In the genomic region with DNA sequence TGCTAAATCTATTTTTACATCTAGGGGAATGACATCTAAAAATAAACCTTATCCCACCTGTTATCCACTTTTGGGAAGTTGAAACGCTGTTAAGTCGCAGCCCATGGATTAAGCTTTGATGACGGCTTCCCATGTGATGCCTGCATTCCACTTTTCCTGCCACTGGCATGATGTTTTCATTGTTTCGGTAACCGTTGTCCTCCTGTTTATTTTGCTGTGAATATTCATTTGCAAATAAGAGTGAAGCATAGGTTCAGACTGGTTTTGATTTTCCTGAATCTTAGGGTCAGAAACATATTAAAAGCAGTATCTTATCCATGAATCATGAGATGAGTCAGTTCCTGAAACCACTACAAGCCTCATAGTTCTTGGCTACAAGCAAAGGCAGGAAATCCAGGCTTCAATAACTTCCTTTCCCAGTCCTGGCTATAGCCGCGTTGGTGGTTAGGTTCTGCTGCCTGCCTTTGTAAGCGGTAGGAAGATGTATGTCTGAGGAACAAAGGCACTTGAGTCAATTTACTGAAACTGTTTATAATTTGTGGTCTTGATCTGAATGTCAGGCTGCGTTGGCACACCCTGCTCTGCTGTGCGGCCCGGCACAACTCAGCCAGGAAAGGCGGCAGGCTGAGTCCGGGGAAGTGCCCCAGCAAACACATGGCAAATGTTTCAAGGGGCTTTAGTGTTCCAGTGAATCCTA, we compare ENCODE assay signal across 8 cellular contexts. TPM values are rescaled to one million over a fixed set of nuclear protein-coding genes. Genes with fewer than 3 reads are reported as not detected.
DNase-seq lines count a peak whose midpoint lies in the region; ATAC-seq and TF ChIP-seq lines count a peak whose summit lies in the region.

No MANE protein-coding gene starts in this region.

- POLR2A ChIA-PET in activated CD8-positive, alpha-beta T cell treated with anti-CD3 and anti-CD28 coated beads for 36 hours (lab: Charles Lee), result interaction anchor here (0.8 kb wide), 1 partner anchor 235 kb away, joined by 4 read pairs; no protein-coding TSS in a partner anchor
- POLR2A ChIA-PET in activated CD8-positive, alpha-beta T cell treated with anti-CD3 and anti-CD28 coated beads, Interleukin-2, amount 10 ng/mL, durations not matched to agents 7 days and 5 days (lab: Charles Lee), result no interaction called here

- H3K27me3 Mint-ChIP-seq in activated CD8-positive, alpha-beta T cell treated with anti-CD3 and anti-CD28 coated beads for 36 hours, result peaks cover 67% of the 10 kb centered on the region
- H3K27me3 Mint-ChIP-seq in activated CD8-positive, alpha-beta T cell treated with anti-CD3 and anti-CD28 coated beads, Interleukin-2, amount 10 ng/mL, durations not matched to agents 7 days and 5 days (ENCODE audit: low read depth), result peaks cover 73% of the 10 kb centered on the region

- 31 to 35% methylated on average over 13 of the region's 13 CpGs for WGBS in testis, 2 donors

- CTCF ChIA-PET in activated CD8-positive, alpha-beta T cell treated with anti-CD3 and anti-CD28 coated beads for 36 hours (lab: Charles Lee), result no interaction called here
- CTCF ChIA-PET in activated CD8-positive, alpha-beta T cell treated with anti-CD3 and anti-CD28 coated beads, Interleukin-2, amount 10 ng/mL, durations not matched to agents 7 days and 5 days (lab: Charles Lee), result interaction anchor here (0.9 kb wide), 2 partner anchors 283 to 363 kb away, joined by 3 read pairs; no protein-coding TSS in a partner anchor

- ATAC-seq in activated CD8-positive, alpha-beta T cell treated with anti-CD3 and anti-CD28 coated beads for 36 hours, result peak; percentile 55
- ATAC-seq in activated CD8-positive, alpha-beta T cell treated with anti-CD3 and anti-CD28 coated beads, Interleukin-2, amount 10 ng/mL, durations not matched to agents 7 days and 5 days, result no peak
- ATAC-seq in left lobe of liver, result peak; percentile 48
- ATAC-seq in HG03520 (IDR thresholded peaks at IDR 0.05; ENCODE audit: unreplicated experiment), result no peak
- no peak for ATAC-seq in activated CD4-positive, CD25-positive, alpha-beta regulatory T cell treated with anti-CD3 and anti-CD28 coated beads, Interleukin-2, amount 50 U/mL, for 24 hours

- no peak overlapping the region for H3K4me3 Mint-ChIP-seq in activated CD8-positive, alpha-beta T cell treated with anti-CD3 and anti-CD28 coated beads for 36 hours
- no peak overlapping the region for H3K4me3 Mint-ChIP-seq in activated CD8-positive, alpha-beta T cell treated with anti-CD3 and anti-CD28 coated beads, Interleukin-2, amount 10 ng/mL, durations not matched to agents 7 days and 5 days

- no peaks in the 10 kb centered on the region for H3K27me3 ChIP-seq in testis

- no peaks in the 10 kb centered on the region for H3K9me3 ChIP-seq in testis

- peak overlapping the region in 1 of 2 donors; percentile 63 for H3K27ac ChIP-seq in testis

- TF ChIP-seq POLR2A in testis (IDR thresholded peaks at IDR 0.05), result no peak

- H3K9me3 Mint-ChIP-seq in activated CD8-positive, alpha-beta T cell treated with anti-CD3 and anti-CD28 coated beads for 36 hours, result no peaks in the 10 kb centered on the region
- H3K9me3 Mint-ChIP-seq in activated CD8-positive, alpha-beta T cell treated with anti-CD3 and anti-CD28 coated beads, Interleukin-2, amount 10 ng/mL, durations not matched to agents 7 days and 5 days (ENCODE audit: insufficient read depth), result no peaks in the 10 kb centered on the region

- intact Hi-C loops in activated CD8-positive, alpha-beta T cell treated with anti-CD3 and anti-CD28 coated beads for 36 hours (cut with micrococcal nuclease), result no loop called here
- intact Hi-C loops in testis (cut with DNase I; ENCODE audit: low total_unique reads), result no loop called here

- no peaks in the 10 kb centered on the region for H3K36me3 ChIP-seq in testis (ENCODE audit: low read depth, missing control alignments)

- H3K36me3 Mint-ChIP-seq in activated CD8-positive, alpha-beta T cell treated with anti-CD3 and anti-CD28 coated beads for 36 hours (ENCODE audit: low read depth), result no peaks in the 10 kb centered on the region
- H3K36me3 Mint-ChIP-seq in activated CD8-positive, alpha-beta T cell treated with anti-CD3 and anti-CD28 coated beads, Interleukin-2, amount 10 ng/mL, durations not matched to agents 7 days and 5 days (ENCODE audit: low read depth), result no peaks in the 10 kb centered on the region

- no peak overlapping the region for H3K4me3 ChIP-seq in testis

- peaks cover 24% of the 10 kb centered on the region for H3K4me1 ChIP-seq in testis

- H3K4me1 Mint-ChIP-seq in activated CD8-positive, alpha-beta T cell treated with anti-CD3 and anti-CD28 coated beads for 36 hours (ENCODE audit: low read depth), result peaks cover 10% of the 10 kb centered on the region
- H3K4me1 Mint-ChIP-seq in activated CD8-positive, alpha-beta T cell treated with anti-CD3 and anti-CD28 coated beads, Interleukin-2, amount 10 ng/mL, durations not matched to agents 7 days and 5 days (ENCODE audit: low read depth), result peaks cover 11% of the 10 kb centered on the region

- H3K27ac Mint-ChIP-seq in activated CD8-positive, alpha-beta T cell treated with anti-CD3 and anti-CD28 coated beads for 36 hours, result no peak overlapping the region
- H3K27ac Mint-ChIP-seq in activated CD8-positive, alpha-beta T cell treated with anti-CD3 and anti-CD28 coated beads, Interleukin-2, amount 10 ng/mL, durations not matched to agents 7 days and 5 days, result no peak overlapping the region

- no peak for TF ChIP-seq CTCF in activated CD8-positive, alpha-beta T cell treated with anti-CD3 and anti-CD28 coated beads for 36 hours (IDR thresholded peaks at IDR 0.05)
- TF ChIP-seq CTCF in testis (IDR thresholded peaks at IDR 0.05), result no peak

- DNase-seq in activated CD8-positive, alpha-beta T cell treated with anti-CD3 and anti-CD28 coated beads for 36 hours, result peak; percentile 21
- DNase-seq in activated CD8-positive, alpha-beta T cell treated with anti-CD3 and anti-CD28 coated beads, Interleukin-2, amount 10 ng/mL, durations not matched to agents 7 days and 5 days, result no peak
- peak; percentile 82 for DNase-seq in NCI-H69 (lab: John Stamatoyannopoulos, UW)
- peak; percentile 59 for DNase-seq in cerebellar cortex (ENCODE audit: low spot score)
- DNase-seq in left lobe of liver (ENCODE audit: low spot score), result peak; percentile 66
- peak; percentile 44 for DNase-seq in testis

RNA-seq across cellular contexts. Expression of gene TEAD1, which starts 19.4 kb away (rescaled TPM):
- total RNA-seq in activated CD8-positive, alpha-beta T cell treated with anti-CD3 and anti-CD28 coated beads for 36 hours, result under 1 TPM; 0.25 to 0.83 TPM
- total RNA-seq in activated CD8-positive, alpha-beta T cell treated with anti-CD3 and anti-CD28 coated beads, Interleukin-2, amount 10 ng/mL, durations not matched to agents 7 days and 5 days, result under 1 TPM in 1 of 2 experiments, not detected in 1; 0.05 TPM
- 29.6 TPM for total RNA-seq in left lobe of liver
- 10 to 100 TPM; 63.5 to 78.1 TPM for total RNA-seq in testis
- 24.6 TPM for polyA plus RNA-seq in testis (ENCODE audit: insufficient read depth, low read depth, low replicate concordance)

Comparison
In these comparisons a context has a peak if more than half of its experiments do, and no peak if none do; other contexts are left out.
1. ATAC-seq: peak in activated CD8-positive, alpha-beta T cell treated with anti-CD3 and anti-CD28 coated beads for 36 hours (single experiment) and left lobe of liver (single experiment); none in activated CD8-positive, alpha-beta T cell treated with anti-CD3 and anti-CD28 coated beads, Interleukin-2, amount 10 ng/mL, durations not matched to agents 7 days and 5 days (single experiment), HG03520 (single experiment) and activated CD4-positive, CD25-positive, alpha-beta regulatory T cell treated with anti-CD3 and anti-CD28 coated beads, Interleukin-2, amount 50 U/mL, for 24 hours (0 of 2).
2. RNA of gene TEAD1, which starts 19.4 kb away (total RNA-seq): 63.5 to 78.1 TPM in testis and 29.6 TPM in left lobe of liver (single experiment); 0.25 to 0.83 TPM in activated CD8-positive, alpha-beta T cell treated with anti-CD3 and anti-CD28 coated beads for 36 hours and 0.05 TPM in activated CD8-positive, alpha-beta T cell treated with anti-CD3 and anti-CD28 coated beads, Interleukin-2, amount 10 ng/mL, durations not matched to agents 7 days and 5 days; every median in the first group is over 10 times any median in the second.